Comparison of ENCODE assay signal across 18 cellular contexts in genomic region chr2:54077088-54077900, GRCh38. TPM values are rescaled to one million over a fixed set of nuclear protein-coding genes. Genes with fewer than 3 reads are reported as not detected.
A peak's percentile ranks its signal among the peaks of the same experiment; 100 is the strongest.
DNase-seq lines count a peak whose midpoint lies in the region; ATAC-seq, FAIRE-seq and TF ChIP-seq lines count a peak whose summit lies in the region.
"Had no signal": no experiment of that assay in that cellular context is flagged by ENCODE, and none has a peak within 500 bp of the region (broad histone marks: within the 10 kb centered on the region; RNA-seq: fewer than 3 reads in every experiment).

No MANE protein-coding gene starts in this region.

- POLR2A ChIA-PET in OCI-LY7 (lab: Charles Lee), result interaction anchor here (0.5 to 3.1 kb wide), 8 partner anchors 9 to 505 kb away, joined by 3 to 14 read pairs (median 4); no protein-coding TSS in a partner anchor
- POLR2A ChIA-PET in K562 (lab: Yijun Ruan, JAX), result interaction anchor here (0.5 kb wide), 1 partner anchor 295 kb away, joined by 3 read pairs; no protein-coding TSS in a partner anchor

- H3K27me3 ChIP-seq in cardiac muscle cell (no peaks in the 10 kb centered on the region), left ventricle myocardium inferior (ENCODE audit: low read depth) (no peaks in the 10 kb centered on the region), K562 (ENCODE audit: control insufficient read depth in 2 of 2, insufficient read depth in 2 of 2, low read length in 2 of 2) (no peaks in the 10 kb centered on the region)
- H3K27me3 ChIP-seq: MG63, SJCRH30 had no signal

- H3K27ac ChIP-seq in cardiac muscle cell (peak overlapping the region; percentile 57), left ventricle myocardium inferior (replicated peaks) (no peak overlapping the region), OCI-LY7 (ENCODE audit: low read depth, low read length, poor library complexity, severe bottlenecking) (no peak overlapping the region), K562 (ENCODE audit: extremely low read depth, low read depth, low read length) (peak overlapping the region; percentile 80)
- H3K27ac ChIP-seq: HL-60, KMS-11, SJCRH30 had no signal

- H2AFZ ChIP-seq in OCI-LY7 (ENCODE audit: low read length) (peak overlapping the region; percentile 2; the same call in 1 of the 2 replicates), K562 (ENCODE audit: low read depth, low read length) (peak overlapping the region; percentile 83)

- H4K20me1 ChIP-seq in OCI-LY7 (ENCODE audit: insufficient read depth, low read length) (no peaks in the 10 kb centered on the region), K562 (replicated peaks; ENCODE audit: control insufficient read depth, insufficient read depth, low read length) (no peaks in the 10 kb centered on the region)

- H3K4me1 ChIP-seq in cardiac muscle cell (ENCODE audit: low read depth) (peaks cover 16% of the 10 kb centered on the region), left ventricle myocardium inferior (peaks cover 25% of the 10 kb centered on the region), OCI-LY7 (ENCODE audit: insufficient read depth, low read length, poor library complexity, severe bottlenecking) (no peaks in the 10 kb centered on the region), K562 (replicated peaks in 1 of 2; ENCODE audit: control insufficient read depth in 2 of 2, insufficient read depth in 2 of 2, low read length in 2 of 2) (peaks cover 0 to 38% of the 10 kb centered on the region in 2 experiments; a peak in 4 of 5 replicates)
- H3K4me1 ChIP-seq: Caco-2, SJCRH30 had no signal

- H3K9me3 ChIP-seq in cardiac muscle cell (ENCODE audit: low read depth) (no peaks in the 10 kb centered on the region), left ventricle myocardium inferior (replicated peaks) (no peaks in the 10 kb centered on the region), OCI-LY7 (ENCODE audit: low read length) (peaks cover 13% of the 10 kb centered on the region; the same call in 1 of the 2 replicates), K562 (replicated peaks; ENCODE audit: control insufficient read depth, insufficient read depth, low read depth, low read length) (peaks cover 24% of the 10 kb centered on the region)
- H3K9me3 ChIP-seq: Caco-2, MG63 had no signal

- peak; percentile 95 for FAIRE-seq in K562 (lab: Jason Lieb, UNC)

- CTCF ChIA-PET in OCI-LY7 (lab: Charles Lee; ENCODE audit: unreplicated experiment) (no interaction called here), K562 (lab: Yijun Ruan, JAX; ENCODE audit: low intra/inter-chr PET ratio) (no interaction called here)

- no peaks in the 10 kb centered on the region for H3K36me3 ChIP-seq in cardiac muscle cell
- peaks cover 3% of the 10 kb centered on the region for H3K36me3 ChIP-seq in left ventricle myocardium inferior
- H3K36me3 ChIP-seq in OCI-LY7 (ENCODE audit: insufficient read depth, low read length), result no peaks in the 10 kb centered on the region
- no peaks in the 10 kb centered on the region for H3K36me3 ChIP-seq in K562 (ENCODE audit: control insufficient read depth, insufficient read depth, low read length)
- H3K36me3 ChIP-seq: MG63, SJCRH30 had no signal

- no TSS peak for BruUV-seq in OCI-LY7 (replicated peaks; lab: Mats Ljungman, UMichigan)
- BruUV-seq in K562 (replicated peaks; lab: Mats Ljungman, UMichigan), result no TSS peak

- WGBS in K562 (ENCODE audit: insufficient coverage, low coverage, missing lambda C conversion rate), result 43% methylated on average over 2 of the region's 2 CpGs

- DNase-seq in cardiac muscle cell (ENCODE audit: low read depth in 1 of 2, low spot score in 1 of 2), result no peak
- DNase-seq in left ventricle myocardium inferior, result no peak
- DNase-seq in OCI-LY7 (ENCODE audit: low spot score), result no peak
- DNase-seq in K562 (ENCODE audit: extremely low read depth in 1 of 4, low spot score in 3 of 4), result peak in 3 of 4 experiments; percentile 31 to 92 (median 82)
- peak; percentile 11 for DNase-seq in renal cortical epithelial cell (ENCODE audit: low read depth)
- no peak for DNase-seq in iPS-NIHi7 (ENCODE audit: extremely low spot score)
- DNase-seq: C1 segment of cervical spinal cord, Caco-2, HCEC 1CT, MG63, NCI-H1417, NCI-H2029, NCI-H2171 treated with DMSO at 0.1 percent for 48 hours, SJCRH30 had no signal

- intact Hi-C loops in left ventricle myocardium inferior (cut with micrococcal nuclease), result no loop called here
- intact Hi-C loops in OCI-LY7 (cut with micrococcal nuclease; ENCODE audit: unreplicated experiment), result no loop called here
- intact Hi-C loops in K562 (cut with micrococcal nuclease), result loop anchor here (5.0 kb wide), 1 partner anchor 105 kb away; the partner anchor contains the start of gene PSME4

- H3K4me3 ChIP-seq in cardiac muscle cell (no peak overlapping the region), left ventricle myocardium inferior (no peak overlapping the region), OCI-LY7 (ENCODE audit: low read depth, low read length, poor library complexity, severe bottlenecking) (no peak overlapping the region), K562 (no peak overlapping the region)
- H3K4me3 ChIP-seq: MG63, SJCRH30 had no signal

- ATAC-seq in K562 (peak; percentile 88), HG02763 (IDR thresholded peaks at IDR 0.05; ENCODE audit: unreplicated experiment) (no peak), GM21528 (IDR thresholded peaks at IDR 0.05; ENCODE audit: low FRiP score, unreplicated experiment) (no peak)

- peak in 1 of 2 experiments; percentile 37; a peak in 2 of 4 replicates for TF ChIP-seq RAD21 in K562 (CRISPR knock-in tag; conservative IDR thresholded peaks at IDR 0.05 in 1 of 2, IDR thresholded peaks at IDR 0.05 in 1 of 2)

- peak overlapping the region in 1 of 2 experiments; percentile 52; a peak in 2 of 4 replicates for H3K9ac ChIP-seq in K562 (ENCODE audit: insufficient read depth in 1 of 2, low read depth in 2 of 2, low read length in 2 of 2)
- H3K9ac ChIP-seq: KMS-11 had no signal

- peak; percentile 98 for TF ChIP-seq EP300 in K562 (IDR thresholded peaks at IDR 0.05; ENCODE audit: low read length)

- TF ChIP-seq CTCF in cardiac muscle cell (IDR thresholded peaks at IDR 0.05; ENCODE audit: low read depth, low read length) (no peak), left ventricle myocardium inferior (IDR thresholded peaks at IDR 0.05; ENCODE audit: borderline replicate concordance) (no peak), OCI-LY7 (conservative IDR thresholded peaks at IDR 0.05; ENCODE audit: low read length) (no peak), K562 (IDR thresholded peaks at IDR 0.05 in 2 of 3, conservative IDR thresholded peaks at IDR 0.05 in 1 of 3; ENCODE audit: insufficient read depth in 2 of 3, low read depth in 1 of 3, low read length in 3 of 3) (no peak)

- no peaks in the 10 kb centered on the region for H3K9me1 ChIP-seq in K562 (ENCODE audit: control insufficient read depth, insufficient read depth, low read length)

- no peaks in the 10 kb centered on the region for H3K9me2 ChIP-seq in OCI-LY7 (ENCODE audit: insufficient read depth, low read length)

- in situ Hi-C loops in K562 (cut with MboI), result no loop called here

- H3K79me2 ChIP-seq in OCI-LY7 (ENCODE audit: insufficient read depth, low read depth, low read length) (no peaks in the 10 kb centered on the region), K562 (ENCODE audit: control insufficient read depth, insufficient read depth, low read length) (no peaks in the 10 kb centered on the region)

- TF ChIP-seq POLR2A in K562 (conservative IDR thresholded peaks at IDR 0.05), result no peak

- H3K4me2 ChIP-seq in OCI-LY7 (ENCODE audit: low read length) (no peak overlapping the region), K562 (ENCODE audit: insufficient read depth, low read length) (peak overlapping the region; percentile 73)
- H3K4me2 ChIP-seq: KMS-11 had no signal

TF ChIP-seq in K562, 482 proteins besides CTCF, POLR2A, EP300 and RAD21 (continues in another document):
- TF ChIP-seq SRSF3 (IDR thresholded peaks at IDR 0.05; ENCODE audit: insufficient read depth, low read length), result no peak

RNA-seq across cellular contexts. Expression of gene ACYP2, which starts 38.1 kb away (rescaled TPM):
- 12.6 and 42.9 TPM in 2 replicates for total RNA-seq in cardiac muscle cell
- polyA plus RNA-seq in cardiac muscle cell, result 37.7 and 46.8 TPM in 2 replicates
- 76.7 TPM for total RNA-seq in left ventricle myocardium inferior
- 17.9 and 18.7 TPM in 2 replicates for total RNA-seq in OCI-LY7 (2014; rRNA removed; shearing (Covaris generic))
- 18.5 and 20.6 TPM in 2 replicates for total RNA-seq in OCI-LY7 (2022)
- 3.8 and 6.9 TPM in 2 replicates for total RNA-seq in K562 (2011; cell fraction: chromatin; rRNA removed; ENCODE audit: low replicate concordance)
- 3.0 and 3.3 TPM in 2 replicates for total RNA-seq in K562 (2011; cell fraction: nucleolus; rRNA removed)
- total RNA-seq in K562 (2011; cell fraction: nucleoplasm; rRNA removed), result 5.1 and 11.3 TPM in 2 replicates
- total RNA-seq in K562 (2014; rRNA removed), result 2.2 and 3.0 TPM in 2 replicates
- total RNA-seq in K562 (2014; rRNA removed; fragmentation: Illumina TruSeq; extraction: Trizol), result 1.3 and 1.8 TPM in 2 replicates
- total RNA-seq in K562 (2015; rRNA removed; fragmentation: Illumina TruSeq; extraction: Trizol), result 1.9 and 2.2 TPM in 2 replicates
- total RNA-seq in K562 (2021), result 3.4 and 4.1 TPM in 2 replicates
- 2.2 and 3.1 TPM in 2 replicates for polyA plus RNA-seq in K562 (2011; rRNA removed)
- 2.8 and 3.8 TPM in 2 replicates for polyA plus RNA-seq in K562 (2011; cell fraction: cytosol; rRNA removed)
- 1.4 and 2.0 TPM in 2 replicates for polyA plus RNA-seq in K562 (2011; cell fraction: nucleus; rRNA removed)
- polyA plus RNA-seq in K562 (2012), result 5.2 and 6.5 TPM in 2 replicates
- polyA plus RNA-seq in K562 (2014; fragmentation: Illumina TruSeq; extraction: Trizol), result 1.0 and 1.2 TPM in 2 replicates
- 1 to 10 TPM; 1.9 to 2.2 TPM for polyA plus RNA-seq in K562 (2014; fragmentation: Nextera tagmentation; extraction: Ambion mirVana)
- polyA plus RNA-seq in K562 (2014; rRNA removed), result 2.0 and 3.4 TPM in 2 replicates
- 1.1 and 2.8 TPM in 2 replicates for polyA minus RNA-seq in K562 (2011; rRNA and poly(A)+ RNA removed)
- polyA minus RNA-seq in K562 (2011; cell fraction: cytosol; rRNA and poly(A)+ RNA removed), result 1.0 and 1.4 TPM in 2 replicates
- 2.7 and 4.7 TPM in 2 replicates for polyA minus RNA-seq in K562 (2011; cell fraction: nucleus; rRNA and poly(A)+ RNA removed)
- total RNA-seq in renal cortical epithelial cell, result 5.0 and 13.6 TPM in 2 replicates

Comparison
In these comparisons a context has a peak if more than half of its experiments do, and no peak if none do; other contexts are left out.
1. H3K27ac ChIP-seq: peak in cardiac muscle cell (single experiment) and K562 (single experiment); none in left ventricle myocardium inferior (single experiment) and OCI-LY7 (single experiment).
2. DNase-seq: peak in K562 (3 of 4) and renal cortical epithelial cell (single experiment); none in cardiac muscle cell (0 of 2), left ventricle myocardium inferior (single experiment), OCI-LY7 (single experiment) and iPS-NIHi7 (single experiment).